1 cellular context compared by ENCODE assay signal in the genomic region with DNA sequence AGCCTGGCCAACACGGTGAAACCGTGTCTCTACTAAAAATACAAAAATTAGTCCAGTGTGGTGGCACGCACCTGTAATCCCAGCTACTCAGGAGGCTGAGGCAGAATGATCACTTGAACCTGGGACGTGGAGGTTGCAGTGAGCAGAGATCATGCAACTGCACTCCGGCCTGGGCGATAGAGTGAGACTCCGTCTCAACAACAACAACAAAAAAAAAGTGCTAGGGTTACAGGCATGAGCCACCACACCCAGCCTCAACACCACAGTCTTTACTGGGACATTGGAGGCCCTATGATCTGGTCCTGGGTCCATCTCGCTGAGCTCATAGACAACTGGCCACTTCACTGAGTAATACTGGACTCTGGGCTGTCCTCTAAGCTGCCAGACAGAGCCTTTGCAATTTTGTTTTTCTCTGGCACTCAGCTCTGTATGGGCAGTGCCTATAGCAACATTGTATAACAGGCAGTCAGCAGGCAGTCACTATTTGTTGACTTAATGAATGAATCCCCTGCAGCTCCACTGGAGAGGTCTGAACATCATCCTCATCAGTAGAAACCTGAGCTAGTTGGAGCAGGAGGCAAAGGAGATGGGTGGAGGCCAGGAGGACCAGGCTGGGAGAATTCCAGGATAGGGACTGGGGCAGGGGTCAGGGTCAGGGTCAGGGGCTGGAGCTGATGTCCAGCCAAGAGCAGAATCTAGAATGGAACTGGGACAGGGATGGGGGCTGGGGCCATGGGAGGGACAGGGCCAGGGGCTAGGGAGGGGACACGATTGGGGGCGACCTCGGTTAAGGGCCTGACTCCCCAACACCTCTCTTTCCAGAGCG.
TF ChIP-seq lines count a peak whose summit lies in the region.

No MANE protein-coding gene starts in this region.

TF ChIP-seq in IMR-90, 13 proteins besides CTCF, POLR2A, EP300 and RAD21:
- TF ChIP-seq RFX5 (IDR thresholded peaks at IDR 0.05; ENCODE audit: low read depth, low read length) (no peak), CHD1 (IDR thresholded peaks at IDR 0.05; ENCODE audit: low read depth, low read length) (no peak), SMC3 (IDR thresholded peaks at IDR 0.05; ENCODE audit: low read depth, low read length) (no peak), BHLHE40 (IDR thresholded peaks at IDR 0.05; ENCODE audit: low read depth, low read length) (no peak), CEBPB (IDR thresholded peaks at IDR 0.05; ENCODE audit: low read depth, low read length) (no peak), RCOR1 (IDR thresholded peaks at IDR 0.05; ENCODE audit: insufficient replicate concordance, low read length) (no peak), NFE2L2 (IDR thresholded peaks at IDR 0.05; ENCODE audit: low read depth, low read length) (no peak)
- TF ChIP-seq, protein P1, sequence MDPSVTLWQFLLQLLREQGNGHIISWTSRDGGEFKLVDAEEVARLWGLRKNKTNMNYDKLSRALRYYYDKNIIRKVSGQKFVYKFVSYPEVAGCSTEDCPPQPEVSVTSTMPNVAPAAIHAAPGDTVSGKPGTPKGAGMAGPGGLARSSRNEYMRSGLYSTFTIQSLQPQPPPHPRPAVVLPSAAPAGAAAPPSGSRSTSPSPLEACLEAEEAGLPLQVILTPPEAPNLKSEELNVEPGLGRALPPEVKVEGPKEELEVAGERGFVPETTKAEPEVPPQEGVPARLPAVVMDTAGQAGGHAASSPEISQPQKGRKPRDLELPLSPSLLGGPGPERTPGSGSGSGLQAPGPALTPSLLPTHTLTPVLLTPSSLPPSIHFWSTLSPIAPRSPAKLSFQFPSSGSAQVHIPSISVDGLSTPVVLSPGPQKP (IDR thresholded peaks at IDR 0.05; ENCODE audit: borderline replicate concordance, low read depth, low read length) = no peak
- TF ChIP-seq, protein P2, sequence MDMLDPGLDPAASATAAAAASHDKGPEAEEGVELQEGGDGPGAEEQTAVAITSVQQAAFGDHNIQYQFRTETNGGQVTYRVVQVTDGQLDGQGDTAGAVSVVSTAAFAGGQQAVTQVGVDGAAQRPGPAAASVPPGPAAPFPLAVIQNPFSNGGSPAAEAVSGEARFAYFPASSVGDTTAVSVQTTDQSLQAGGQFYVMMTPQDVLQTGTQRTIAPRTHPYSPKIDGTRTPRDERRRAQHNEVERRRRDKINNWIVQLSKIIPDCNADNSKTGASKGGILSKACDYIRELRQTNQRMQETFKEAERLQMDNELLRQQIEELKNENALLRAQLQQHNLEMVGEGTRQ (IDR thresholded peaks at IDR 0.05; ENCODE audit: low read depth, low read length) = no peak
